ENCODE assay signal across 1 cellular context in genomic region chr7:121045090-121045489, GRCh38.
TF ChIP-seq lines count a peak whose summit lies in the region.

No MANE protein-coding gene starts in this region.

TF ChIP-seq in HepG2, 621 proteins besides CTCF, POLR2A, EP300 and RAD21 (continued from another document):
- TF ChIP-seq FOXO4 (CRISPR knock-in tag; conservative IDR thresholded peaks at IDR 0.05) = no peak
- no peak for TF ChIP-seq HMGXB3 (CRISPR knock-in tag; IDR thresholded peaks at IDR 0.05; ENCODE audit: borderline replicate concordance)
- TF ChIP-seq ZNF629 (CRISPR knock-in tag; conservative IDR thresholded peaks at IDR 0.05) = no peak
- no peak for TF ChIP-seq ZXDC (CRISPR knock-in tag; IDR thresholded peaks at IDR 0.05)
- TF ChIP-seq RFX3 (CRISPR knock-in tag; IDR thresholded peaks at IDR 0.05) = no peak
- no peak for TF ChIP-seq SPEN (CRISPR knock-in tag; IDR thresholded peaks at IDR 0.05; ENCODE audit: low read depth)
- no peak for TF ChIP-seq ZNF7 (CRISPR knock-in tag; IDR thresholded peaks at IDR 0.05)
